ENCODE assay signal across 14 cellular contexts in the genomic region with DNA sequence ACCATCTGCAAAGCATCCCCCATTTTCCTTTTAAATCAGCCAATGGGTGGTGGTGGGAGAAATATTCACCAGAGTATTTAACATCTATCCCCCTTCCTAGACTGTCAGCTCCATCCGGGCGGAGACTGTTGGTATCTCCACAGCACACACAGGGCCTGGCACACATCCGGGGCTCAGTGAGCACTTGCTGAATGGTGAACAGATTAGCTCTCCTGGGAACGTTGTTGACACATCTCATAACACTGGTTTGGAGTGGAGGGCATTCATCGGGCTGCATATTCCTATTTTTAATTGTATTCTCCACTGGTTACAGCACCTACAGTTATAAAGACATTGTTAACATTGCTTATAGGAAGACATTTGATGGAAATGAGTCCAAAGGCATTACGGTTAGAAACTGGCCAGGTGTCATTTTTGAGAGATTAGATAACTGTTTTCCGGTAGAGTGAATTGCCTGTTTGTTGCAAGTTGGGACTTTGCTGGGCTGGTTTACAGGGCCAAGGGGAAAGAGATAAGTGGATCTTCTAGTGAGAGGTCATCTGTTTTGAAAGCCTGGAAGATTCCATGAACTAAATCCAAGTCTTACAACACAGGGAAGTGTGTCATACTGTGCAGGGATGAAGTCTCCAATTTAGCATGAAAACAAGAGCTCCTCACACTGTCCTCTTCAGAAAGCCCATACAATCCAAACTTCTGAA.
DNase-seq lines count a peak whose midpoint lies in the region; ATAC-seq and TF ChIP-seq lines count a peak whose summit lies in the region.
"Had no signal": no experiment of that assay in that cellular context is flagged by ENCODE, and none has a peak within 500 bp of the region (broad histone marks: within the 10 kb centered on the region; RNA-seq: fewer than 3 reads in every experiment).

No MANE protein-coding gene starts in this region.

- intact Hi-C loops in uterus (cut with DNase I; ENCODE audit: low total_unique reads) = no loop called here
- intact Hi-C loops in CD4-positive, alpha-beta T cell (cut with DNase I, micrococcal nuclease) = no loop called here

- H3K14ac ChIP-seq in mesenchymal stem cell (ENCODE audit: low read length in 2 of 2) = no peak overlapping the region

- no peaks in the 10 kb centered on the region for H3K4me1 Mint-ChIP-seq in CD4-positive, alpha-beta T cell (ENCODE audit: low read depth)
- H3K4me1 Mint-ChIP-seq: B cell had no signal

- H2AFZ ChIP-seq in SK-N-SH (ENCODE audit: low read depth) (no peak overlapping the region), mesenchymal stem cell (ENCODE audit: low read depth, low read length) (no peak overlapping the region)

- DNase-seq in SK-N-SH = no peak
- DNase-seq in mesenchymal stem cell = peak; percentile 91
- DNase-seq in uterus = peak in 1 of 2 donors; percentile 65
- no peak for DNase-seq in NK-92 (lab: John Stamatoyannopoulos, UW; ENCODE audit: unreplicated experiment)
- no peak for DNase-seq in SKM-1 (lab: John Stamatoyannopoulos, UW; ENCODE audit: unreplicated experiment)
- no peak for DNase-seq in CD4-positive, alpha-beta T cell
- DNase-seq: activated T-cell treated with anti-CD3 and anti-CD28 coated beads, Interleukin-2, amount 50 U/mL, for 4 hours; KG1; stimulated activated CD8-positive, alpha-beta memory T cell treated with anti-CD3 and anti-CD28 coated beads, Interleukin-4, amount 100 ng/mL, for 48 hours had no signal

- H3K9me3 Mint-ChIP-seq in CD4-positive, alpha-beta T cell = no peaks in the 10 kb centered on the region
- H3K9me3 Mint-ChIP-seq: activated T-cell treated with anti-CD3 and anti-CD28 coated beads, Interleukin-2, amount 50 U/mL, for 4 hours; dendritic cell treated with granulocyte-macrophage colony-stimulating factor and Interleukin-4, amounts not matched to agents 40 ng/mL and 50 ng/mL, for 4 days had no signal

- peak overlapping the region; percentile 78 for H2BK120ac ChIP-seq in mesenchymal stem cell (ENCODE audit: low read depth, low read length)

- H3K4me3 ChIP-seq in SK-N-SH (ENCODE audit: low read depth in 2 of 2, low read length in 1 of 2) (no peak overlapping the region), esophagus (ENCODE audit: low read depth in 1 of 2, low read length in 2 of 2) (no peak overlapping the region), mesenchymal stem cell (ENCODE audit: insufficient read depth in 1 of 2, low read depth in 1 of 2, low read length in 2 of 2) (no peak overlapping the region), uterus (no peak overlapping the region)

- H3K27me3 ChIP-seq in SK-N-SH (ENCODE audit: insufficient read depth) (no peaks in the 10 kb centered on the region), esophagus (ENCODE audit: control insufficient read depth in 1 of 2, insufficient read depth in 2 of 2, low read length in 2 of 2) (no peaks in the 10 kb centered on the region), mesenchymal stem cell (ENCODE audit: control insufficient read depth in 1 of 2, insufficient read depth in 1 of 2, low read length in 2 of 2) (no peaks in the 10 kb centered on the region), uterus (no peaks in the 10 kb centered on the region)
- H3K27me3 ChIP-seq in CD4-positive, alpha-beta T cell (ENCODE audit: control insufficient read depth, insufficient read depth, low read length) = no peaks in the 10 kb centered on the region

- TF ChIP-seq POLR2A in uterus (IDR thresholded peaks at IDR 0.05) = peak in 1 of 2 donors; percentile 15

- H3K9me2 ChIP-seq in SK-N-SH = no peaks in the 10 kb centered on the region

- no peak for TF ChIP-seq EP300 in SK-N-SH (IDR thresholded peaks at IDR 0.05; ENCODE audit: borderline replicate concordance in 1 of 2, low read depth in 1 of 2, low read length in 1 of 2)

- H3K4me3 Mint-ChIP-seq in CD4-positive, alpha-beta T cell = no peak overlapping the region
- H3K4me3 Mint-ChIP-seq: activated T-cell treated with anti-CD3 and anti-CD28 coated beads, Interleukin-2, amount 50 U/mL, for 4 hours; B cell; dendritic cell treated with granulocyte-macrophage colony-stimulating factor and Interleukin-4, amounts not matched to agents 40 ng/mL and 50 ng/mL, for 4 days had no signal

- peaks cover 48% of the 10 kb centered on the region for H3K79me1 ChIP-seq in mesenchymal stem cell (replicated peaks; ENCODE audit: low read length, poor library complexity, severe bottlenecking)

- H3K79me2 ChIP-seq in SK-N-SH (ENCODE audit: insufficient read depth) = peaks cover 92% of the 10 kb centered on the region

- TF ChIP-seq RAD21 in SK-N-SH (IDR thresholded peaks at IDR 0.05; ENCODE audit: low read length) = no peak

- H2BK12ac ChIP-seq in mesenchymal stem cell (ENCODE audit: low read length in 2 of 2) = peak overlapping the region in 1 of 2 experiments; percentile 38

- peaks cover 0 to 19% of the 10 kb centered on the region in 2 experiments for H3K36me3 ChIP-seq in SK-N-SH (replicated peaks in 1 of 2; ENCODE audit: control insufficient read depth in 1 of 2, insufficient read depth in 2 of 2, low read length in 1 of 2)
- H3K36me3 ChIP-seq in esophagus (ENCODE audit: control insufficient read depth in 2 of 2, insufficient read depth in 2 of 2, low read length in 1 of 2) = no peaks in the 10 kb centered on the region
- H3K36me3 ChIP-seq in mesenchymal stem cell (ENCODE audit: control insufficient read depth in 1 of 2, insufficient read depth in 2 of 2, low read depth in 1 of 2, low read length in 2 of 2) = peaks cover 6 to 15% of the 10 kb centered on the region in 2 experiments
- no peaks in the 10 kb centered on the region for H3K36me3 ChIP-seq in uterus

- no peak overlapping the region for H3K4me2 ChIP-seq in SK-N-SH
- no peak overlapping the region for H3K4me2 ChIP-seq in mesenchymal stem cell (ENCODE audit: low read length, poor library complexity, severe bottlenecking)

- H3K27ac Mint-ChIP-seq in CD4-positive, alpha-beta T cell = no peak overlapping the region
- H3K27ac Mint-ChIP-seq: B cell; dendritic cell treated with granulocyte-macrophage colony-stimulating factor and Interleukin-4, amounts not matched to agents 40 ng/mL and 50 ng/mL, for 4 days; progenitor cell of endocrine pancreas had no signal

- TF ChIP-seq CTCF in SK-N-SH (IDR thresholded peaks at IDR 0.05) = no peak
- TF ChIP-seq CTCF in uterus (IDR thresholded peaks at IDR 0.05) = no peak
- TF ChIP-seq CTCF in CD4-positive, alpha-beta T cell (IDR thresholded peaks at IDR 0.05) = no peak

- peaks cover 12% of the 10 kb centered on the region for H3F3A ChIP-seq in SK-N-SH (replicated peaks; ENCODE audit: insufficient read depth)

- H3K9ac ChIP-seq in SK-N-SH (no peak overlapping the region), mesenchymal stem cell (ENCODE audit: low read length) (peak overlapping the region; percentile 49)

- H4K8ac ChIP-seq in mesenchymal stem cell (ENCODE audit: low read length) = peak overlapping the region; percentile 29

- H2BK5ac ChIP-seq in mesenchymal stem cell (ENCODE audit: low read depth, low read length, poor library complexity, severe bottlenecking) = no peak overlapping the region

- no peak overlapping the region for H2BK15ac ChIP-seq in mesenchymal stem cell (ENCODE audit: low read depth, poor library complexity, severe bottlenecking)

- H3K4me1 ChIP-seq in SK-N-SH (ENCODE audit: control insufficient read depth in 1 of 2, insufficient read depth in 2 of 2, low read depth in 1 of 2, low read length in 1 of 2) = peaks cover 13 to 15% of the 10 kb centered on the region in 2 experiments; a peak in 2 of 4 replicates
- peaks cover 5 to 27% of the 10 kb centered on the region in 2 donors for H3K4me1 ChIP-seq in esophagus (ENCODE audit: control insufficient read depth in 2 of 2, insufficient read depth in 2 of 2, low read length in 1 of 2)
- H3K4me1 ChIP-seq in mesenchymal stem cell (ENCODE audit: control insufficient read depth, insufficient read depth, low read depth, low read length) = peaks cover 5% of the 10 kb centered on the region
- no peaks in the 10 kb centered on the region for H3K4me1 ChIP-seq in uterus

- H3K27me3 Mint-ChIP-seq in CD4-positive, alpha-beta T cell = peaks cover 34% of the 10 kb centered on the region
- H3K27me3 Mint-ChIP-seq: dendritic cell treated with granulocyte-macrophage colony-stimulating factor and Interleukin-4, amounts not matched to agents 40 ng/mL and 50 ng/mL, for 4 days; progenitor cell of endocrine pancreas had no signal

- ATAC-seq in SK-N-SH treated with all-trans-retinoic acid at 6 μM for 48 hours = no peak
- no peak for ATAC-seq in CD4-positive, alpha-beta T cell (ENCODE audit: poor library complexity)
- ATAC-seq: activated T-cell treated with anti-CD3 and anti-CD28 coated beads, Interleukin-2, amount 50 U/mL, for 4 hours had no signal

- H2AK5ac ChIP-seq in mesenchymal stem cell (ENCODE audit: low read length, severe bottlenecking) = no peak overlapping the region

- H4K20me1 ChIP-seq in SK-N-SH (ENCODE audit: insufficient read depth) = peaks cover 30% of the 10 kb centered on the region; the same call in 1 of the 2 replicates

- H3K18ac ChIP-seq in mesenchymal stem cell (ENCODE audit: low read depth in 1 of 2, low read length in 2 of 2) = peak overlapping the region in 1 of 2 experiments; percentile 48

- H3K27ac ChIP-seq in SK-N-SH (ENCODE audit: low read depth in 2 of 2, low read length in 1 of 2) (peak overlapping the region in 1 of 2 experiments; percentile 8; a peak in 1 of 4 replicates), esophagus (ENCODE audit: low read depth in 2 of 2, low read length in 1 of 2) (peak overlapping the region; percentile 65 to 80), mesenchymal stem cell (ENCODE audit: low read length, poor library complexity, severe bottlenecking) (no peak overlapping the region), uterus (peak overlapping the region; percentile 70 to 79)
- H3K27ac ChIP-seq in CD4-positive, alpha-beta T cell (ENCODE audit: low read depth, low read length) = no peak overlapping the region

- H3K4ac ChIP-seq in mesenchymal stem cell (ENCODE audit: low read depth in 1 of 2, low read length in 2 of 2) = no peak overlapping the region

- no peak overlapping the region for H4K91ac ChIP-seq in mesenchymal stem cell (ENCODE audit: low read length)

- CTCF ChIA-PET in SK-N-SH (lab: Yijun Ruan, JAX) = interaction anchor here (1.1 to 2.5 kb wide), 3 partner anchors 24 to 346 kb away, joined by 3 to 12 read pairs (median 3); no protein-coding TSS in a partner anchor
- CTCF ChIA-PET in CD4-positive, alpha-beta T cell (lab: Charles Lee) = no interaction called here

- POLR2A ChIA-PET in SK-N-SH (lab: Yijun Ruan, JAX) = no interaction called here
- POLR2A ChIA-PET in CD4-positive, alpha-beta T cell (lab: Charles Lee) = no interaction called here

- 94% methylated on average over 7 of the region's 7 CpGs for WGBS in SK-N-SH (ENCODE audit: low lambda C conversion rate)
- 45 to 52% methylated on average over 7 of the region's 7 CpGs for WGBS in esophagus, 2 donors
- WGBS in mesenchymal stem cell = 75% methylated on average over 5 of the region's 7 CpGs

- no peaks in the 10 kb centered on the region for H3K9me3 ChIP-seq in SK-N-SH
- no peaks in the 10 kb centered on the region for H3K9me3 ChIP-seq in esophagus (ENCODE audit: control insufficient read depth in 2 of 2, insufficient read depth in 1 of 2, low read depth in 1 of 2, low read length in 1 of 2)
- H3K9me3 ChIP-seq in mesenchymal stem cell (ENCODE audit: control insufficient read depth, low read length) = no peaks in the 10 kb centered on the region
- H3K9me3 ChIP-seq in uterus = no peaks in the 10 kb centered on the region
- H3K9me3 ChIP-seq in CD4-positive, alpha-beta T cell (ENCODE audit: control insufficient read depth, low read length) = no peaks in the 10 kb centered on the region

- H3K36me3 Mint-ChIP-seq in CD4-positive, alpha-beta T cell (ENCODE audit: low read depth) = no peaks in the 10 kb centered on the region

- H3K23ac ChIP-seq in mesenchymal stem cell (ENCODE audit: low read length in 2 of 2) = no peak overlapping the region

Comparison
In these comparisons a context has a peak if more than half of its experiments do, and no peak if none do; other contexts are left out.
1. H3K27ac ChIP-seq: peak in esophagus (2 of 2) and uterus (2 of 2); none in mesenchymal stem cell (single experiment) and CD4-positive, alpha-beta T cell (single experiment).